Comparison of ENCODE assay signal across 1 cellular context in genomic region chr3:119318871-119319270, GRCh38.
TF ChIP-seq lines count a peak whose summit lies in the region.

No MANE protein-coding gene starts in this region.

TF ChIP-seq in SK-N-SH, 30 proteins besides CTCF, POLR2A, EP300 and RAD21:
- TF ChIP-seq, protein P1, sequence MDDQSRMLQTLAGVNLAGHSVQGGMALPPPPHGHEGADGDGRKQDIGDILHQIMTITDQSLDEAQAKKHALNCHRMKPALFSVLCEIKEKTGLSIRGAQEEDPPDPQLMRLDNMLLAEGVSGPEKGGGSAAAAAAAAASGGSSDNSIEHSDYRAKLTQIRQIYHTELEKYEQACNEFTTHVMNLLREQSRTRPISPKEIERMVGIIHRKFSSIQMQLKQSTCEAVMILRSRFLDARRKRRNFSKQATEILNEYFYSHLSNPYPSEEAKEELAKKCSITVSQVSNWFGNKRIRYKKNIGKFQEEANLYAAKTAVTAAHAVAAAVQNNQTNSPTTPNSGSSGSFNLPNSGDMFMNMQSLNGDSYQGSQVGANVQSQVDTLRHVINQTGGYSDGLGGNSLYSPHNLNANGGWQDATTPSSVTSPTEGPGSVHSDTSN (IDR thresholded peaks at IDR 0.05): no peak
- TF ChIP-seq EZH2phosphoT487 (IDR thresholded peaks at IDR 0.05; ENCODE audit: borderline replicate concordance, low read depth): no peak
- TF ChIP-seq RXRA (IDR thresholded peaks at IDR 0.05; ENCODE audit: borderline replicate concordance, low read depth): no peak
- TF ChIP-seq TEAD4 (IDR thresholded peaks at IDR 0.05; ENCODE audit: borderline replicate concordance, insufficient read depth): no peak
- no peak for TF ChIP-seq ZBTB33 (IDR thresholded peaks at IDR 0.05; ENCODE audit: borderline replicate concordance, low read depth)
- 0 out of 2 replicates have a peak, but pooled peaks have one; percentile 19 for TF ChIP-seq POLR2AphosphoS5 (IDR thresholded peaks at IDR 0.05; ENCODE audit: low read depth, low read length)
- TF ChIP-seq FOXJ3 (CRISPR knock-in tag; IDR thresholded peaks at IDR 0.05): no peak
- TF ChIP-seq SMC3 (IDR thresholded peaks at IDR 0.05; ENCODE audit: low read depth, low read length): no peak
- TF ChIP-seq TCF12 (IDR thresholded peaks at IDR 0.05): peak; percentile 66; the same call in 1 of the 2 replicates
- no peak for TF ChIP-seq RFX5 (IDR thresholded peaks at IDR 0.05; ENCODE audit: low read length)
- TF ChIP-seq RCOR1 (IDR thresholded peaks at IDR 0.05; ENCODE audit: low read length): peak; percentile 82
